27 cellular contexts compared by ENCODE assay signal in genomic region chr11:28919194-28919593, GRCh38.
DNase-seq lines count a peak whose midpoint lies in the region; ATAC-seq, FAIRE-seq and TF ChIP-seq lines count a peak whose summit lies in the region.
"Had no signal": no experiment of that assay in that cellular context is flagged by ENCODE, and none has a peak within 500 bp of the region (broad histone marks: within the 10 kb centered on the region; RNA-seq: fewer than 3 reads in every experiment).

No MANE protein-coding gene starts in this region.

- H3K4me1 Mint-ChIP-seq in MCF 10A (ENCODE audit: insufficient read depth, unreplicated experiment), result peaks cover 12% of the 10 kb centered on the region
- no peaks in the 10 kb centered on the region for H3K4me1 Mint-ChIP-seq in activated T-cell treated with anti-CD3 and anti-CD28 coated beads, Interleukin-2, amount 50 U/mL, for 4 hours (ENCODE audit: low read depth)
- H3K4me1 Mint-ChIP-seq: T-helper 17 cell had no signal

- no peaks in the 10 kb centered on the region for H3K27me3 ChIP-seq in breast epithelium
- H3K27me3 ChIP-seq in WERI-Rb-1 (ENCODE audit: insufficient read depth, low read depth, severe bottlenecking), result no peaks in the 10 kb centered on the region

- no peaks in the 10 kb centered on the region for H3K9me3 Mint-ChIP-seq in MCF 10A (ENCODE audit: unreplicated experiment)
- H3K9me3 Mint-ChIP-seq in activated T-cell treated with anti-CD3 and anti-CD28 coated beads, Interleukin-2, amount 50 U/mL, for 4 hours, result peaks cover 17% of the 10 kb centered on the region

- POLR2A ChIA-PET in MCF 10A (lab: Yijun Ruan, JAX), result no interaction called here
- POLR2A ChIA-PET in RWPE1 (lab: Yijun Ruan, JAX; ENCODE audit: low non-redundant PET), result no interaction called here

- H3K27me3 Mint-ChIP-seq in MCF 10A (ENCODE audit: insufficient read depth, unreplicated experiment), result no peaks in the 10 kb centered on the region
- no peaks in the 10 kb centered on the region for H3K27me3 Mint-ChIP-seq in activated T-cell treated with anti-CD3 and anti-CD28 coated beads, Interleukin-2, amount 50 U/mL, for 4 hours (ENCODE audit: low read depth)
- H3K27me3 Mint-ChIP-seq: T-helper 17 cell had no signal

- H3K4me3 ChIP-seq in breast epithelium (no peak overlapping the region), WERI-Rb-1 (ENCODE audit: low read depth, low read length) (no peak overlapping the region)

- intact Hi-C loops in MCF 10A (cut with micrococcal nuclease) (no loop called here), breast epithelium (cut with DNase I; ENCODE audit: low total_unique reads) (no loop called here)

- CTCF ChIA-PET in MCF 10A (lab: Yijun Ruan, JAX), result interaction anchor here (0.5 to 1.3 kb wide), 4 partner anchors 13 to 1370 kb away, joined by 3 to 6 read pairs (median 4); no protein-coding TSS in a partner anchor
- CTCF ChIA-PET in RWPE1 (lab: Yijun Ruan, JAX), result interaction anchor here (0.6 to 0.7 kb wide), 2 partner anchors 50 to 1354 kb away, joined by 3 read pairs; no protein-coding TSS in a partner anchor

- no peak for TF ChIP-seq CTCF in MCF 10A (IDR thresholded peaks at IDR 0.05; ENCODE audit: unreplicated experiment)
- TF ChIP-seq CTCF in breast epithelium (IDR thresholded peaks at IDR 0.05), result no peak
- no peak for TF ChIP-seq CTCF in RWPE1 (conservative IDR thresholded peaks at IDR 0.05; ENCODE audit: low read depth)
- no peak for TF ChIP-seq CTCF in D721Med (IDR thresholded peaks at IDR 0.05; ENCODE audit: insufficient read depth, missing control alignments)
- TF ChIP-seq CTCF in WERI-Rb-1 (IDR thresholded peaks at IDR 0.05; ENCODE audit: low read depth, low read length), result no peak

- H3K9me3 ChIP-seq in breast epithelium (no peaks in the 10 kb centered on the region), WERI-Rb-1 (ENCODE audit: severe bottlenecking) (no peaks in the 10 kb centered on the region)

- no peaks in the 10 kb centered on the region for H3K36me3 Mint-ChIP-seq in MCF 10A (ENCODE audit: insufficient read depth, unreplicated experiment)
- H3K36me3 Mint-ChIP-seq in activated T-cell treated with anti-CD3 and anti-CD28 coated beads, Interleukin-2, amount 50 U/mL, for 4 hours (ENCODE audit: insufficient read depth), result no peaks in the 10 kb centered on the region

- no peak overlapping the region for H3K27ac Mint-ChIP-seq in MCF 10A (ENCODE audit: low read depth, unreplicated experiment)
- H3K27ac Mint-ChIP-seq: T-helper 17 cell had no signal

- H3K27ac ChIP-seq in breast epithelium (no peak overlapping the region), RWPE1 (no peak overlapping the region), epithelial cell of prostate (peak overlapping the region; percentile 60), WERI-Rb-1 (no peak overlapping the region)
- H3K27ac ChIP-seq: C4-2B, HL-60 had no signal

- FAIRE-seq in D721Med (lab: Jason Lieb, UNC), result no peak
- FAIRE-seq: RCC 7860 had no signal

- BruUV-seq in MCF 10A (replicated peaks; lab: Mats Ljungman, UMichigan), result no TSS peak

- no peak overlapping the region for H3K4me3 Mint-ChIP-seq in MCF 10A (ENCODE audit: unreplicated experiment)
- H3K4me3 Mint-ChIP-seq in activated T-cell treated with anti-CD3 and anti-CD28 coated beads, Interleukin-2, amount 50 U/mL, for 4 hours, result no peak overlapping the region
- H3K4me3 Mint-ChIP-seq: T-helper 17 cell had no signal

- H3K4me1 ChIP-seq in breast epithelium, result no peaks in the 10 kb centered on the region

- no peak for ATAC-seq in activated T-cell treated with anti-CD3 and anti-CD28 coated beads, Interleukin-2, amount 50 U/mL, for 4 hours
- ATAC-seq: T-helper 17 cell had no signal

- DNase-seq in MCF 10A (ENCODE audit: unreplicated experiment), result peak; percentile 15
- no peak for DNase-seq in breast epithelium (ENCODE audit: low spot score in 2 of 2)
- peak; percentile 42 for DNase-seq in RWPE1 (ENCODE audit: low spot score)
- peak; percentile 78 for DNase-seq in epithelial cell of prostate (ENCODE audit: low read depth, low spot score)
- no peak for DNase-seq in D721Med (ENCODE audit: insufficient read length, low spot score)
- DNase-seq in activated CD4-positive, CD25-positive, alpha-beta regulatory T cell treated with anti-CD3 and anti-CD28 coated beads, Interleukin-2, amount 50 U/mL, for 72 hours, result no peak
- no peak for DNase-seq in activated T-cell treated with anti-CD3 and anti-CD28 coated beads, Interleukin-2, amount 50 U/mL, for 4 hours
- no peak for DNase-seq in WERI-Rb-1
- DNase-seq: 8988T, AML-193, DMS79, H7, KG1, MV-4-11, NCI-H1105 treated with DMSO at 0.1 percent for 48 hours, NCI-H1694, NCI-H2081, NCI-H2171 treated with DMSO at 0.1 percent for 48 hours, NCI-H524 treated with DMSO at 0.1 percent for 48 hours, NCI-H82, OCI-M1, Right ventricle myocardium superior, SW 1271, T-helper 17 cell had no signal

- no peak for TF ChIP-seq POLR2A in breast epithelium (IDR thresholded peaks at IDR 0.05)

- H3K36me3 ChIP-seq in breast epithelium (no peaks in the 10 kb centered on the region), WERI-Rb-1 (no peaks in the 10 kb centered on the region)

Comparison
In these comparisons a context has a peak if more than half of its experiments do, and no peak if none do; other contexts are left out.
1. DNase-seq: peak in MCF 10A (single experiment), RWPE1 (single experiment) and epithelial cell of prostate (single experiment); none in breast epithelium (0 of 2), D721Med (single experiment), activated CD4-positive, CD25-positive, alpha-beta regulatory T cell treated with anti-CD3 and anti-CD28 coated beads, Interleukin-2, amount 50 U/mL, for 72 hours (single experiment), activated T-cell treated with anti-CD3 and anti-CD28 coated beads, Interleukin-2, amount 50 U/mL, for 4 hours (single experiment) and WERI-Rb-1 (single experiment).